21 cellular contexts compared by ENCODE assay signal in the genomic region with DNA sequence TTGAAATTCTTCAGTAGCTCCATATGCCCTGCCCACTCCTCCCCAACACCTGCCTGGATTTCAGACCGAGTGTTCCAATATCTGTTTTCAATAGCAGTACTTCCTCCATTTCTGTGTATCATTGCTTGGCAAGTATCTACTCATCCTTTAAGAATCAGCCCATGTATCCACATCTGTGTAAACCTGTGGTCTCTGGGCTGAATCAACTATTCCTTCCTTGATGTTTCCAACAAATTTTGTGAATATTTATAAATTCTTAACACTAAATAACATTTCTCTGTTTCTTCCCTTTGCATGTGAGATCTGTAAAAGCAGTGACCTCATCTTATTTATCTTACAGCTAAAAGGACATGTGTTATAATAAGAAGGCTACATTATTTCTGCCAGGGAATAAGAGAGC. TPM values are rescaled to one million over a fixed set of nuclear protein-coding genes. Genes with fewer than 3 reads are reported as not detected.
DNase-seq lines count a peak whose midpoint lies in the region; ATAC-seq and TF ChIP-seq lines count a peak whose summit lies in the region.
"Had no signal": no experiment of that assay in that cellular context is flagged by ENCODE, and none has a peak within 500 bp of the region (broad histone marks: within the 10 kb centered on the region; RNA-seq: fewer than 3 reads in every experiment).

No MANE protein-coding gene starts in this region.

- TF ChIP-seq CTCF in RWPE2 (IDR thresholded peaks at IDR 0.05; ENCODE audit: poor library complexity, severe bottlenecking): no peak
- no peak for TF ChIP-seq CTCF in left lung (IDR thresholded peaks at IDR 0.05)

- H3K4me1 ChIP-seq in RWPE2 (ENCODE audit: insufficient read depth, poor library complexity, severe bottlenecking): peaks cover 20% of the 10 kb centered on the region
- H3K4me1 ChIP-seq in left lung: no peaks in the 10 kb centered on the region
- H3K4me1 ChIP-seq: SJCRH30 had no signal

- H3K9me3 ChIP-seq in RWPE2 (ENCODE audit: severe bottlenecking) (no peaks in the 10 kb centered on the region), left lung (no peaks in the 10 kb centered on the region)
- H3K9me3 ChIP-seq: BLaER1 treated with 17β-estradiol and CSF1 and Interleukin-3, amounts not matched to agents 10 nM and 100 nM; Peyer's patch; SJCRH30 had no signal

- H3K27ac ChIP-seq in RWPE2 (ENCODE audit: poor library complexity, severe bottlenecking) (peak overlapping the region; percentile 0), left lung (no peak overlapping the region)
- H3K27ac ChIP-seq: BLaER1 treated with 17β-estradiol and CSF1 and Interleukin-3, amounts not matched to agents 10 nM and 100 nM; Peyer's patch; SJCRH30 had no signal

- no peak for ATAC-seq in RWPE2 (ENCODE audit: low read depth)
- ATAC-seq in HG03175 (IDR thresholded peaks at IDR 0.05; ENCODE audit: unreplicated experiment): no peak
- no peak for ATAC-seq in left lung

- no peaks in the 10 kb centered on the region for H3K27me3 ChIP-seq in RWPE2 (ENCODE audit: insufficient read depth, poor library complexity, severe bottlenecking)
- H3K27me3 ChIP-seq in left lung: no peaks in the 10 kb centered on the region
- H3K27me3 ChIP-seq: BLaER1 treated with 17β-estradiol and CSF1 and Interleukin-3, amounts not matched to agents 10 nM and 100 nM; Peyer's patch; SJCRH30 had no signal

- H3K4me3 ChIP-seq in RWPE2 (ENCODE audit: severe bottlenecking) (no peak overlapping the region), left lung (no peak overlapping the region)
- H3K4me3 ChIP-seq: BLaER1 treated with 17β-estradiol and CSF1 and Interleukin-3, amounts not matched to agents 10 nM and 100 nM; Peyer's patch; SJCRH30 had no signal

- DNase-seq in AG08395 (ENCODE audit: low spot score) (peak; percentile 2), EH (ENCODE audit: low read depth) (peak; percentile 23), RWPE2 (ENCODE audit: low spot score) (no peak), fibroblast of peridontal ligament (ENCODE audit: extremely low read depth) (peak; percentile 57), NCI-H1105 (lab: John Stamatoyannopoulos, UW) (no peak), left lung (no peak)
- DNase-seq: 8988T; CD4-positive, alpha-beta memory T cell; DMS153; MM.1S; NCI-H1048; NCI-H146; NCI-H2029 treated with DMSO at 0.1 percent for 48 hours; NCI-H2171; NCI-H345; NCI-H524 treated with DMSO at 0.1 percent for 48 hours; Peyer's patch; SJCRH30; T-helper 1 cell had no signal

- no peaks in the 10 kb centered on the region for H3K36me3 ChIP-seq in RWPE2 (ENCODE audit: low read depth)
- H3K36me3 ChIP-seq in left lung: no peaks in the 10 kb centered on the region
- H3K36me3 ChIP-seq: Peyer's patch, SJCRH30 had no signal

- intact Hi-C loops in left lung (cut with DNase I): no loop called here

RNA-seq across cellular contexts. Expression of a gene that starts 26.0 kb away (rescaled TPM):
- 10 to 100 TPM; 34.8 to 41.6 TPM for total RNA-seq in left lung

RNA-seq across cellular contexts. Expression of a gene that starts 37.9 kb away (rescaled TPM):
- 10 to 100 TPM; 53.1 to 56.6 TPM for total RNA-seq in left lung

Comparison
In these comparisons a context has a peak if more than half of its experiments do, and no peak if none do; other contexts are left out.
1. DNase-seq: peak in AG08395 (single experiment), EH (single experiment) and fibroblast of peridontal ligament (single experiment); none in RWPE2 (single experiment), NCI-H1105 (single experiment) and left lung (0 of 2).